3 cellular contexts compared by ENCODE assay signal in the genomic region with DNA sequence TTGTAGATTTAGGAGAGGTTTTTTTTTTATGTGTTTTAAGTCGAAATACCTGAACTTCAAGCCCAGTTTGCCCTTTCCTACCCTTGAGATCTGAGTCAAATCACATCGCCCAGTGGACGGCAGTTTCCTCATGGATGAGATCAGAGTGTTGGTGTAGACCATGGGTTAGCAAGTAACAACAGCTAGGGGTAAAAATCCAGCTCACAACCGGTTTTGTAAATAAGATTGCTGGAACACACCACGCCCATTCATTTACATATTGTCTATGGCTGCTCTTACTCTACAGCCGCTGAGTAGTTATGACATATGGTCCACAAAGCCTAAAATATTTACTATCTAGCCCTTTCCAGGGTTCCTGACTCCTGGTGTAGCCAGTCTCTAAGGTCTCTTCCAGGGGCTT.
TF ChIP-seq lines count a peak whose summit lies in the region.

No MANE protein-coding gene starts in this region.

TF ChIP-seq in liver, 16 proteins besides CTCF, POLR2A, EP300 and RAD21:
- no peak for TF ChIP-seq FOXA2 (IDR thresholded peaks at IDR 0.05)
- TF ChIP-seq, protein P1, sequence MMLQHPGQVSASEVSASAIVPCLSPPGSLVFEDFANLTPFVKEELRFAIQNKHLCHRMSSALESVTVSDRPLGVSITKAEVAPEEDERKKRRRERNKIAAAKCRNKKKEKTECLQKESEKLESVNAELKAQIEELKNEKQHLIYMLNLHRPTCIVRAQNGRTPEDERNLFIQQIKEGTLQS (IDR thresholded peaks at IDR 0.05): no peak
- TF ChIP-seq, protein P2, sequence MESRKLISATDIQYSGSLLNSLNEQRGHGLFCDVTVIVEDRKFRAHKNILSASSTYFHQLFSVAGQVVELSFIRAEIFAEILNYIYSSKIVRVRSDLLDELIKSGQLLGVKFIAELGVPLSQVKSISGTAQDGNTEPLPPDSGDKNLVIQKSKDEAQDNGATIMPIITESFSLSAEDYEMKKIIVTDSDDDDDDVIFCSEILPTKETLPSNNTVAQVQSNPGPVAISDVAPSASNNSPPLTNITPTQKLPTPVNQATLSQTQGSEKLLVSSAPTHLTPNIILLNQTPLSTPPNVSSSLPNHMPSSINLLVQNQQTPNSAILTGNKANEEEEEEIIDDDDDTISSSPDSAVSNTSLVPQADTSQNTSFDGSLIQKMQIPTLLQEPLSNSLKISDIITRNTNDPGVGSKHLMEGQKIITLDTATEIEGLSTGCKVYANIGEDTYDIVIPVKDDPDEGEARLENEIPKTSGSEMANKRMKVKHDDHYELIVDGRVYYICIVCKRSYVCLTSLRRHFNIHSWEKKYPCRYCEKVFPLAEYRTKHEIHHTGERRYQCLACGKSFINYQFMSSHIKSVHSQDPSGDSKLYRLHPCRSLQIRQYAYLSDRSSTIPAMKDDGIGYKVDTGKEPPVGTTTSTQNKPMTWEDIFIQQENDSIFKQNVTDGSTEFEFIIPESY (IDR thresholded peaks at IDR 0.05): no peak
- TF ChIP-seq FOXA1 (IDR thresholded peaks at IDR 0.05): no peak
- TF ChIP-seq YY1 (IDR thresholded peaks at IDR 0.05): no peak
- no peak for TF ChIP-seq HNF4A (conservative IDR thresholded peaks at IDR 0.05)
- no peak for TF ChIP-seq JUND (IDR thresholded peaks at IDR 0.05)

TF ChIP-seq in HepG2, 621 proteins besides CTCF, POLR2A, EP300 and RAD21:
- no peak for TF ChIP-seq MAFK (conservative IDR thresholded peaks at IDR 0.05 in 1 of 2, IDR thresholded peaks at IDR 0.05 in 1 of 2; ENCODE audit: low read length in 2 of 2)
- TF ChIP-seq MTF1 (CRISPR knock-in tag; IDR thresholded peaks at IDR 0.05): no peak
- TF ChIP-seq ZNF674 (CRISPR knock-in tag; IDR thresholded peaks at IDR 0.05; ENCODE audit: low read depth): no peak
- TF ChIP-seq, protein P3, sequence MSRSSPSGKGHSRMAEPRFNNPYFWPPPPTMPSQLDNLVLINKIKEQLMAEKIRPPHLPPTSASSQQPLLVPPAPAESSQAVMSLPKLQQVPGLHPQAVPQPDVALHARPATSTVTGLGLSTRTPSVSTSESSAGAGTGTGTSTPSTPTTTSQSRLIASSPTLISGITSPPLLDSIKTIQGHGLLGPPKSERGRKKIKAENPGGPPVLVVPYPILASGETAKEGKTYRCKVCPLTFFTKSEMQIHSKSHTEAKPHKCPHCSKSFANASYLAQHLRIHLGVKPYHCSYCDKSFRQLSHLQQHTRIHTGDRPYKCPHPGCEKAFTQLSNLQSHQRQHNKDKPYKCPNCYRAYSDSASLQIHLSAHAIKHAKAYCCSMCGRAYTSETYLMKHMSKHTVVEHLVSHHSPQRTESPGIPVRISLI (CRISPR knock-in tag; IDR thresholded peaks at IDR 0.05; ENCODE audit: borderline replicate concordance): no peak
- no peak for TF ChIP-seq TEAD3 (CRISPR knock-in tag; optimal IDR thresholded peaks at IDR 0.05; ENCODE audit: borderline replicate concordance)
- no peak for TF ChIP-seq ZNF780A (CRISPR knock-in tag; IDR thresholded peaks at IDR 0.05)

TF ChIP-seq in GM12878, 131 proteins besides CTCF, POLR2A, EP300 and RAD21 (continued from another document):
- TF ChIP-seq SMAD5 (IDR thresholded peaks at IDR 0.05; ENCODE audit: low read depth): 0 out of 2 replicates have a peak, but pooled peaks have one; percentile 57
- peak; percentile 41; the same call in 1 of the 3 replicates for TF ChIP-seq POU2F2 (IDR thresholded peaks at IDR 0.05; ENCODE audit: borderline replicate concordance, low read depth, low read length)
- no peak for TF ChIP-seq NFIC (IDR thresholded peaks at IDR 0.05; ENCODE audit: low read depth, low read length)
- peak; percentile 54; the same call in 1 of the 2 replicates for TF ChIP-seq ZSCAN29 (IDR thresholded peaks at IDR 0.05)
- TF ChIP-seq BMI1 (IDR thresholded peaks at IDR 0.05; ENCODE audit: borderline replicate concordance): no peak
- no peak for TF ChIP-seq ASH2L (IDR thresholded peaks at IDR 0.05; ENCODE audit: borderline replicate concordance, low read depth)
- peak; percentile 12; the same call in 1 of the 2 replicates for TF ChIP-seq EED (IDR thresholded peaks at IDR 0.05; ENCODE audit: low read depth)
- 0 out of 2 replicates have a peak, but pooled peaks have one; percentile 25 for TF ChIP-seq POLR2AphosphoS5 (IDR thresholded peaks at IDR 0.05; ENCODE audit: low read length)
- no peak for TF ChIP-seq ZNF207 (IDR thresholded peaks at IDR 0.05; ENCODE audit: borderline replicate concordance)
